16 cellular contexts compared by ENCODE assay signal in genomic region chr12:77190022-77190421, GRCh38.
DNase-seq lines count a peak whose midpoint lies in the region; ATAC-seq and TF ChIP-seq lines count a peak whose summit lies in the region.
"Had no signal": no experiment of that assay in that cellular context is flagged by ENCODE, and none has a peak within 500 bp of the region (broad histone marks: within the 10 kb centered on the region; RNA-seq: fewer than 3 reads in every experiment).

No MANE protein-coding gene starts in this region.

- POLR2A ChIA-PET in AG04449 (lab: Yijun Ruan, JAX) = no interaction called here

- no peak for ATAC-seq in GM18909 (IDR thresholded peaks at IDR 0.05; ENCODE audit: poor library complexity, unreplicated experiment)
- no peak for ATAC-seq in HG03045 (IDR thresholded peaks at IDR 0.05; ENCODE audit: unreplicated experiment)
- no peak for ATAC-seq in GM18511 (IDR thresholded peaks at IDR 0.05; ENCODE audit: unreplicated experiment)
- ATAC-seq: activated CD4-positive, alpha-beta T cell treated with anti-CD3 and anti-CD28 coated beads for 36 hours had no signal

- CTCF ChIA-PET in AG04449 (lab: Yijun Ruan, JAX) = no interaction called here

- intact Hi-C loops in posterior vena cava (cut with DNase I) = no loop called here

- no peak for TF ChIP-seq CTCF in AG04449 (IDR thresholded peaks at IDR 0.05; ENCODE audit: insufficient read depth, low read length, missing control alignments)

- peak; percentile 88 for DNase-seq in AG04449 (ENCODE audit: low read depth, low spot score)
- peak; percentile 93 for DNase-seq in HCEC 1CT
- DNase-seq in astrocyte of the hippocampus (ENCODE audit: low read depth, low spot score) = peak; percentile 56
- peak; percentile 12 for DNase-seq in hepatic stellate cell (ENCODE audit: low spot score)
- DNase-seq in posterior vena cava (ENCODE audit: low spot score) = no peak
- DNase-seq: activated CD4-positive, alpha-beta T cell treated with anti-CD3 and anti-CD28 coated beads for 36 hours; AML-193; DMS153; erythroblast; NCI-H1694 treated with DMSO at 0.1 percent for 48 hours; NCI-H69; nucleus accumbens; stomach had no signal

- no peak overlapping the region for H3K4me3 ChIP-seq in AG04449 (ENCODE audit: low read depth, low read length)
- H3K4me3 ChIP-seq: stomach had no signal
